In genomic region chr19:342128-342455, GRCh38 we compare ENCODE assay signal across 10 cellular contexts. TPM values are rescaled to one million over a fixed set of nuclear protein-coding genes. Genes with fewer than 3 reads are reported as not detected.
DNase-seq lines count a peak whose midpoint lies in the region; ATAC-seq and TF ChIP-seq lines count a peak whose summit lies in the region.
"Had no signal": no experiment of that assay in that cellular context is flagged by ENCODE, and none has a peak within 500 bp of the region (broad histone marks: within the 10 kb centered on the region; RNA-seq: fewer than 3 reads in every experiment).

No MANE protein-coding gene starts in this region.

- no peaks in the 10 kb centered on the region for H3K9me2 ChIP-seq in HCT116 (ENCODE audit: insufficient read depth)

- no peaks in the 10 kb centered on the region for H3K36me3 Mint-ChIP-seq in natural killer cell

- peak overlapping the region; percentile 95 for H3K4me2 ChIP-seq in HCT116 (ENCODE audit: low read length)

- CTCF ChIA-PET in A673 (lab: Charles Lee) (interaction anchor here (1.1 kb wide), 1 partner anchor 164 kb away, joined by 3 read pairs; no protein-coding TSS in a partner anchor), HCT116 (lab: Charles Lee) (no interaction called here)

- TF ChIP-seq CTCF in A673 (conservative IDR thresholded peaks at IDR 0.05; ENCODE audit: low read depth, low read length) (no peak), HCT116 (IDR thresholded peaks at IDR 0.05 in 2 of 3, conservative IDR thresholded peaks at IDR 0.05 in 1 of 3; ENCODE audit: borderline replicate concordance in 1 of 3, insufficient read depth in 1 of 3, low read depth in 2 of 3, low read length in 2 of 3) (no peak), colonic mucosa (IDR thresholded peaks at IDR 0.05) (no peak), natural killer cell (IDR thresholded peaks at IDR 0.05) (no peak)

- BruUV-seq in A673 (replicated peaks; lab: Mats Ljungman, UMichigan) (no TSS peak), HCT116 (replicated peaks; lab: Mats Ljungman, UMichigan) (no TSS peak)

- no peaks in the 10 kb centered on the region for H3K27me3 Mint-ChIP-seq in natural killer cell (ENCODE audit: low read depth in 2 of 2)

- H3K4me1 Mint-ChIP-seq in natural killer cell: peaks cover 58% of the 10 kb centered on the region in 2 donors

- ATAC-seq in HCT116 (no peak), natural killer cell (no peak), left lobe of liver (no peak)

- H3K79me2 ChIP-seq in HCT116 (ENCODE audit: insufficient read depth, low read length): peaks cover 68% of the 10 kb centered on the region

- no peak for TF ChIP-seq POLR2A in HCT116 (IDR thresholded peaks at IDR 0.05; ENCODE audit: borderline replicate concordance, extremely low read depth, insufficient read depth, insufficient read length)

- no peak overlapping the region for H2AFZ ChIP-seq in HCT116 (ENCODE audit: low read depth, low read length, poor library complexity, severe bottlenecking)

- H3K4me3 Mint-ChIP-seq in natural killer cell: peak overlapping the region; percentile 89

- H3K27ac ChIP-seq in A673 (ENCODE audit: low read depth, low read length, poor library complexity, severe bottlenecking): peak overlapping the region; percentile 32
- no peak overlapping the region for H3K27ac ChIP-seq in HCT116 (ENCODE audit: low read depth, low read length)
- H3K27ac ChIP-seq in colonic mucosa: no peak overlapping the region
- no peak overlapping the region for H3K27ac ChIP-seq in effector memory CD4-positive, alpha-beta T cell (ENCODE audit: insufficient read depth, low read length, poor library complexity, severe bottlenecking)

- no peaks in the 10 kb centered on the region for H3K9me3 ChIP-seq in A673 (ENCODE audit: low read depth, low read length, poor library complexity, severe bottlenecking)
- peaks cover 0 to 3% of the 10 kb centered on the region in 2 experiments; a peak in 1 of 4 replicates for H3K9me3 ChIP-seq in HCT116 (ENCODE audit: control insufficient read depth in 1 of 2, insufficient read depth in 1 of 2, low read depth in 1 of 2, low read length in 2 of 2)
- no peaks in the 10 kb centered on the region for H3K9me3 ChIP-seq in colonic mucosa
- no peaks in the 10 kb centered on the region for H3K9me3 ChIP-seq in effector memory CD4-positive, alpha-beta T cell (ENCODE audit: control insufficient read depth, low read length)

- H4K20me1 ChIP-seq in HCT116 (ENCODE audit: insufficient read depth): no peaks in the 10 kb centered on the region

- H3K36me3 ChIP-seq in A673 (ENCODE audit: insufficient read depth, low read length, poor library complexity, severe bottlenecking): peaks cover 4% of the 10 kb centered on the region
- H3K36me3 ChIP-seq in HCT116 (ENCODE audit: control insufficient read depth in 1 of 2, insufficient read depth in 2 of 2, low read length in 2 of 2): peaks cover 0 to 16% of the 10 kb centered on the region in 2 experiments; a peak in 1 of 4 replicates
- no peaks in the 10 kb centered on the region for H3K36me3 ChIP-seq in colonic mucosa
- peaks cover 8% of the 10 kb centered on the region for H3K36me3 ChIP-seq in effector memory CD4-positive, alpha-beta T cell (ENCODE audit: control insufficient read depth, insufficient read depth, low read length)

- H3K4me1 ChIP-seq in A673 (ENCODE audit: insufficient read depth, low read length, poor library complexity, severe bottlenecking) (peaks cover 26% of the 10 kb centered on the region), HCT116 (ENCODE audit: control insufficient read depth in 1 of 2, insufficient read depth in 2 of 2, low read length in 2 of 2) (peaks cover 17 to 26% of the 10 kb centered on the region in 2 experiments), colonic mucosa (peaks cover 16% of the 10 kb centered on the region)
- peaks cover 22% of the 10 kb centered on the region for H3K4me1 ChIP-seq in effector memory CD4-positive, alpha-beta T cell (ENCODE audit: control insufficient read depth, insufficient read depth, low read length, poor library complexity, severe bottlenecking)

- no peaks in the 10 kb centered on the region for H3K9me3 Mint-ChIP-seq in natural killer cell

- RAD21 ChIA-PET in HCT116 (lab: Charles Lee; ENCODE audit: low non-redundant PET in 1 of 2, low total read pairs in 2 of 2, uncharacterized antibody in 2 of 2, unreplicated experiment in 2 of 2): no interaction called here

- POLR2A ChIA-PET in A673 (lab: Charles Lee; ENCODE audit: low non-redundant PET) (no interaction called here), HCT116 (lab: Charles Lee) (no interaction called here)

- H3K9ac ChIP-seq in HCT116 (ENCODE audit: low read length) (no peak overlapping the region), colonic mucosa (ENCODE audit: low read depth in 2 of 2, low read length in 2 of 2) (peak overlapping the region; percentile 12 to 56)

- DNase-seq in A673 (ENCODE audit: low spot score) (no peak), HCT116 (ENCODE audit: low read depth, low spot score) (no peak), colonic mucosa (no peak), natural killer cell (no peak), left lobe of liver (ENCODE audit: low spot score) (no peak), glomerular visceral epithelial cell (ENCODE audit: extremely low spot score) (no peak), globus pallidus (ENCODE audit: low spot score) (no peak)
- no peak for DNase-seq in effector memory CD4-positive, alpha-beta T cell
- DNase-seq: DMS79, SHP77 treated with DMSO at 0.1 percent for 48 hours had no signal

- TF ChIP-seq RAD21 in HCT116 (IDR thresholded peaks at IDR 0.05; ENCODE audit: low read depth): no peak

- H3K4me3 ChIP-seq in A673 (ENCODE audit: low read depth, low read length, poor library complexity, severe bottlenecking) (peak overlapping the region; percentile 83), HCT116 (replicated peaks in 1 of 2; ENCODE audit: low read depth in 1 of 2, low read length in 2 of 2) (no peak overlapping the region), colonic mucosa (no peak overlapping the region)
- H3K4me3 ChIP-seq in effector memory CD4-positive, alpha-beta T cell (ENCODE audit: insufficient read depth, low read depth, low read length, poor library complexity, severe bottlenecking): no peak overlapping the region

- no peaks in the 10 kb centered on the region for H3K27me3 ChIP-seq in A673 (replicated peaks; ENCODE audit: insufficient read depth, low read depth, low read length, poor library complexity)
- H3K27me3 ChIP-seq in HCT116 (ENCODE audit: insufficient read depth, low read length): no peaks in the 10 kb centered on the region
- no peaks in the 10 kb centered on the region for H3K27me3 ChIP-seq in colonic mucosa
- H3K27me3 ChIP-seq in effector memory CD4-positive, alpha-beta T cell (replicated peaks; ENCODE audit: control insufficient read depth, insufficient read depth, low read length, poor library complexity, severe bottlenecking): no peaks in the 10 kb centered on the region

- peak overlapping the region; percentile 33 to 70 for H3K27ac Mint-ChIP-seq in natural killer cell

- intact Hi-C loops in A673 (cut with micrococcal nuclease; ENCODE audit: unreplicated experiment) (no loop called here), HCT116 (cut with micrococcal nuclease) (no loop called here), colonic mucosa (cut with DNase I) (no loop called here), natural killer cell (cut with micrococcal nuclease) (no loop called here)

TF ChIP-seq in HCT116, 20 proteins besides CTCF, POLR2A, EP300 and RAD21 (continues in another document):
- TF ChIP-seq ZFX (IDR thresholded peaks at IDR 0.05) (no peak), SIN3A (IDR thresholded peaks at IDR 0.05; ENCODE audit: low read depth) (no peak), ATF3 (IDR thresholded peaks at IDR 0.05) (no peak), JUND (IDR thresholded peaks at IDR 0.05) (no peak), MAX (IDR thresholded peaks at IDR 0.05) (no peak), POLR2AphosphoS5 (IDR thresholded peaks at IDR 0.05; ENCODE audit: low read depth, low read length) (no peak), REST (IDR thresholded peaks at IDR 0.05; ENCODE audit: low read depth) (no peak)

RNA-seq across cellular contexts. Expression of gene MIER2, which starts 2.5 kb away (rescaled TPM):
- total RNA-seq in A673 (2021) (44.1 and 47.8 TPM in 2 replicates), HCT116 (2021; ENCODE audit: unreplicated experiment) (41.5 TPM), colonic mucosa (10 to 100 TPM; 17.3 to 19.1 TPM), natural killer cell (10 to 100 TPM; 14.8 to 17.7 (median 15.4) TPM), left lobe of liver (4.6 TPM)
- polyA plus RNA-seq in HCT116 (2012): 36.1 and 42.5 TPM in 2 replicates

RNA-seq across cellular contexts. Expression of gene PLPP2, which starts 50.9 kb away (rescaled TPM):
- total RNA-seq in A673 (2021) (2.6 and 3.1 TPM in 2 replicates), HCT116 (2021; ENCODE audit: unreplicated experiment) (128 TPM), colonic mucosa (10 to 100 TPM; 83.4 to 88.6 TPM), natural killer cell (1 to 10 TPM in 2 of 3 donors, under 1 TPM in 1; 0.85 to 6.2 (median 1.0) TPM), left lobe of liver (1.8 TPM)
- 153 and 158 TPM in 2 replicates for polyA plus RNA-seq in HCT116 (2012)

Comparison
In these comparisons a context has a peak if more than half of its experiments do, and no peak if none do; other contexts are left out.
1. RNA of gene PLPP2, which starts 50.9 kb away (total RNA-seq): 128 TPM in HCT116 (single experiment) and 83.4 to 88.6 TPM in colonic mucosa; 2.6 to 3.1 TPM in A673, 1.8 TPM in left lobe of liver (single experiment) and 0.85 to 6.2 TPM in natural killer cell; every median in the first group is over 10 times any median in the second.